ENCODE assay signal across 26 cellular contexts in the genomic region with DNA sequence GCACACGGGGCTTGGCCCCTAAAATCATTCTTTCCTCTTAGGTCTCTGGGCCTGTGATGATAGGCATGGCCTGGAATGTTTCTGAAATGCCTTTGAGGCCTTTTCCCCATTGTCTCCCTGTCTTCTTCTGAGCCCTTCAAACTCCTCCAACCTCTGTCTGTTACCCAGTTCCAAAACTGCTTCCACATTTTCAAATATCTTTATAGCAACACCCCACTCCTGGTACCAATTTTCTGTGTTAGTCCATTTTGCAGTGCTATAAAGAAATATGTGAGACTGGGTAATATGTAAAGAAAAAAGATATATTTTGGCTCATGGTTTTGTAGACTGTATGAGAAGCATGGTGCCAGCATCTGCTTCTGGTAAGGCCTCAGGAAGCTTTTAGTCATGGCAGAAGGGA.
DNase-seq lines count a peak whose midpoint lies in the region; ATAC-seq, FAIRE-seq and TF ChIP-seq lines count a peak whose summit lies in the region.
"Had no signal": no experiment of that assay in that cellular context is flagged by ENCODE, and none has a peak within 500 bp of the region (broad histone marks: within the 10 kb centered on the region; RNA-seq: fewer than 3 reads in every experiment).

No MANE protein-coding gene starts in this region.

- H3K4me2 ChIP-seq in K562 (ENCODE audit: insufficient read depth, low read length) = no peak overlapping the region
- H3K4me2 ChIP-seq in Karpas-422 (ENCODE audit: low read depth, low read length, poor library complexity, severe bottlenecking) = no peak overlapping the region
- H3K4me2 ChIP-seq: BLaER1 had no signal

- no peaks in the 10 kb centered on the region for H3K27me3 Mint-ChIP-seq in osteocyte (ENCODE audit: unreplicated experiment)
- H3K27me3 Mint-ChIP-seq: CD4-positive, CD25-positive, alpha-beta regulatory T cell had no signal

- H3K4me1 ChIP-seq in HUES64 (ENCODE audit: insufficient read depth, low read length) (no peaks in the 10 kb centered on the region), K562 (replicated peaks in 1 of 2; ENCODE audit: control insufficient read depth in 2 of 2, insufficient read depth in 2 of 2, low read length in 2 of 2) (no peaks in the 10 kb centered on the region), Karpas-422 (ENCODE audit: low read length) (no peaks in the 10 kb centered on the region)
- H3K4me1 ChIP-seq: BLaER1 had no signal

- POLR2A ChIA-PET in K562 (lab: Yijun Ruan, JAX) = interaction anchor here (0.6 kb wide), 1 partner anchor 610 kb away, joined by 3 read pairs; no protein-coding TSS in a partner anchor

- H3K27ac ChIP-seq in HUES64 (ENCODE audit: low read depth, low read length) (no peak overlapping the region), K562 (ENCODE audit: extremely low read depth, low read depth, low read length) (no peak overlapping the region), Karpas-422 (ENCODE audit: low read length) (no peak overlapping the region)
- H3K27ac ChIP-seq: BLaER1 had no signal

- FAIRE-seq in K562 (lab: Jason Lieb, UNC) = no peak
- FAIRE-seq: A204.1, GM12878, GM12892, GM18507 had no signal

- H3K27me3 ChIP-seq in HUES64 (ENCODE audit: insufficient read depth, low read length) (no peaks in the 10 kb centered on the region), K562 (ENCODE audit: control insufficient read depth in 2 of 2, insufficient read depth in 2 of 2, low read length in 2 of 2) (no peaks in the 10 kb centered on the region), Karpas-422 (ENCODE audit: low read length) (0 out of 2 replicates have a peak, but pooled peaks cover 3% of the 10 kb centered on the region)
- H3K27me3 ChIP-seq: BE2C, BLaER1 had no signal

- no peak for TF ChIP-seq EP300 in K562 (IDR thresholded peaks at IDR 0.05; ENCODE audit: low read length)

- 0 out of 2 replicates have a peak overlapping the region, but pooled peaks have one; percentile 8 for H3K4me3 ChIP-seq in HUES64 (ENCODE audit: low read length)
- H3K4me3 ChIP-seq in K562 = no peak overlapping the region
- no peak overlapping the region for H3K4me3 ChIP-seq in Karpas-422 (ENCODE audit: low read length)
- H3K4me3 ChIP-seq: BLaER1, GM12878 had no signal

- no peak overlapping the region for H3K4me3 Mint-ChIP-seq in osteocyte (ENCODE audit: unreplicated experiment)
- H3K4me3 Mint-ChIP-seq: CD14-positive monocyte; CD4-positive, alpha-beta memory T cell; CD4-positive, CD25-positive, alpha-beta regulatory T cell; CD8-positive, alpha-beta memory T cell had no signal

- H4K20me1 ChIP-seq in K562 (replicated peaks; ENCODE audit: control insufficient read depth, insufficient read depth, low read length) (no peaks in the 10 kb centered on the region), Karpas-422 (ENCODE audit: insufficient read depth, low read depth, low read length) (no peaks in the 10 kb centered on the region)
- H4K20me1 ChIP-seq: BLaER1 had no signal

- no peaks in the 10 kb centered on the region for H3K9me2 ChIP-seq in Karpas-422 (replicated peaks; ENCODE audit: insufficient read depth, low read length)

- TF ChIP-seq RAD21 in K562 (CRISPR knock-in tag; conservative IDR thresholded peaks at IDR 0.05 in 1 of 2, IDR thresholded peaks at IDR 0.05 in 1 of 2) = no peak

- H3K4me1 Mint-ChIP-seq in osteocyte (ENCODE audit: unreplicated experiment) = no peaks in the 10 kb centered on the region
- H3K4me1 Mint-ChIP-seq: CD4-positive, alpha-beta memory T cell; CD4-positive, CD25-positive, alpha-beta regulatory T cell; CD8-positive, alpha-beta memory T cell had no signal

- DNase-seq in K562 (ENCODE audit: extremely low read depth in 1 of 4, low spot score in 3 of 4) (no peak), osteocyte (ENCODE audit: extremely low spot score, unreplicated experiment) (no peak), Karpas-422 (no peak)
- no peak for DNase-seq in activated naive CD4-positive, alpha-beta T cell treated with anti-CD3 and anti-CD28 coated beads, Interleukin-2, amount 50 U/mL, for 72 hours (ENCODE audit: low spot score in 2 of 2)
- DNase-seq: 8988T; ACHN; BE2C; C1 segment of cervical spinal cord; CD4-positive, alpha-beta memory T cell; CD4-positive, CD25-positive, alpha-beta regulatory T cell; CD8-positive, alpha-beta memory T cell; COR-L47; DMS 273 treated with DMSO at 0.1 percent for 48 hours; DMS153; DMS53; DMS79; DND-41; EL; GDM1 had no signal

- no peak for ATAC-seq in K562
- ATAC-seq in activated naive CD4-positive, alpha-beta T cell treated with anti-CD3 and anti-CD28 coated beads, Interleukin-2, amount 50 U/mL, for 72 hours = no peak
- ATAC-seq: GM12878 had no signal

- TF ChIP-seq CTCF in K562 (IDR thresholded peaks at IDR 0.05 in 2 of 3, conservative IDR thresholded peaks at IDR 0.05 in 1 of 3; ENCODE audit: insufficient read depth in 2 of 3, low read depth in 1 of 3, low read length in 3 of 3) (no peak), osteocyte (IDR thresholded peaks at IDR 0.05) (no peak)

- H3K9me3 Mint-ChIP-seq in activated naive CD4-positive, alpha-beta T cell treated with anti-CD3 and anti-CD28 coated beads, Interleukin-2, amount 50 U/mL, for 72 hours = peaks cover 14% of the 10 kb centered on the region in 2 donors
- H3K9me3 Mint-ChIP-seq in osteocyte (ENCODE audit: unreplicated experiment) = peaks cover 4% of the 10 kb centered on the region

- H3K36me3 Mint-ChIP-seq in activated naive CD4-positive, alpha-beta T cell treated with anti-CD3 and anti-CD28 coated beads, Interleukin-2, amount 50 U/mL, for 72 hours = peaks cover 6 to 7% of the 10 kb centered on the region in 2 donors
- H3K36me3 Mint-ChIP-seq in osteocyte (ENCODE audit: unreplicated experiment) = peaks cover 2% of the 10 kb centered on the region
- H3K36me3 Mint-ChIP-seq: CD4-positive, CD25-positive, alpha-beta regulatory T cell; CD8-positive, alpha-beta memory T cell had no signal

- in situ Hi-C loops in K562 (cut with MboI) = no loop called here

- 93% methylated on average over 1 of the region's 1 CpG for WGBS in HUES64
- 0% methylated on average over 1 of the region's 1 CpG for WGBS in K562 (ENCODE audit: insufficient coverage, low coverage, missing lambda C conversion rate)

- H2AFZ ChIP-seq in K562 (ENCODE audit: low read depth, low read length) (no peak overlapping the region), Karpas-422 (ENCODE audit: low read length) (no peak overlapping the region)

- H3K9ac ChIP-seq in HUES64 (ENCODE audit: low read depth, low read length) = no peak overlapping the region
- no peak overlapping the region for H3K9ac ChIP-seq in K562 (ENCODE audit: insufficient read depth in 1 of 2, low read depth in 2 of 2, low read length in 2 of 2)
- H3K9ac ChIP-seq in Karpas-422 (ENCODE audit: low read length) = no peak overlapping the region
- H3K9ac ChIP-seq: BLaER1 had no signal

- no peaks in the 10 kb centered on the region for H3K9me1 ChIP-seq in K562 (ENCODE audit: control insufficient read depth, insufficient read depth, low read length)

- H3K36me3 ChIP-seq in HUES64 (ENCODE audit: insufficient read depth, low read length) = no peaks in the 10 kb centered on the region
- no peaks in the 10 kb centered on the region for H3K36me3 ChIP-seq in K562 (ENCODE audit: control insufficient read depth, insufficient read depth, low read length)
- no peaks in the 10 kb centered on the region for H3K36me3 ChIP-seq in Karpas-422 (ENCODE audit: insufficient read depth, low read length)
- H3K36me3 ChIP-seq: BE2C, BLaER1 had no signal

- CTCF ChIA-PET in K562 (lab: Yijun Ruan, JAX; ENCODE audit: low intra/inter-chr PET ratio) = no interaction called here

- no peak for TF ChIP-seq POLR2A in K562 (conservative IDR thresholded peaks at IDR 0.05)

- no peak overlapping the region for H3K27ac Mint-ChIP-seq in activated naive CD4-positive, alpha-beta T cell treated with anti-CD3 and anti-CD28 coated beads, Interleukin-2, amount 50 U/mL, for 72 hours
- no peak overlapping the region for H3K27ac Mint-ChIP-seq in osteocyte (ENCODE audit: unreplicated experiment)
- H3K27ac Mint-ChIP-seq: CD14-positive monocyte; CD4-positive, CD25-positive, alpha-beta regulatory T cell; CD8-positive, alpha-beta memory T cell had no signal

- H3K9me3 ChIP-seq in HUES64 (ENCODE audit: insufficient read depth, low read depth, low read length) (peaks cover 24% of the 10 kb centered on the region), K562 (replicated peaks; ENCODE audit: control insufficient read depth, insufficient read depth, low read depth, low read length) (no peaks in the 10 kb centered on the region; the same call in 1 of the 2 replicates), Karpas-422 (ENCODE audit: low read length) (peaks cover 6% of the 10 kb centered on the region)
- H3K9me3 ChIP-seq: BE2C had no signal

- no peaks in the 10 kb centered on the region for H3K79me2 ChIP-seq in K562 (ENCODE audit: control insufficient read depth, insufficient read depth, low read length)
- no peaks in the 10 kb centered on the region for H3K79me2 ChIP-seq in Karpas-422 (ENCODE audit: low read length)

- no TSS peak for BruUV-seq in K562 (replicated peaks; lab: Mats Ljungman, UMichigan)

- intact Hi-C loops in K562 (cut with micrococcal nuclease) = no loop called here

TF ChIP-seq in K562, 482 proteins besides CTCF, POLR2A, EP300 and RAD21:
- TF ChIP-seq CBX3 (IDR thresholded peaks at IDR 0.05; ENCODE audit: borderline replicate concordance in 1 of 2, low read length in 2 of 2) (0 out of 3 replicates have a peak, but pooled peaks of 1 of the 2 experiments have one; percentile 11), HINFP (tag; conservative IDR thresholded peaks at IDR 0.05; ENCODE audit: low read depth) (no peak), ZNF707 (CRISPR knock-in tag; conservative IDR thresholded peaks at IDR 0.05) (peak; percentile 97)
